1 cellular context compared by ENCODE assay signal in the genomic region with DNA sequence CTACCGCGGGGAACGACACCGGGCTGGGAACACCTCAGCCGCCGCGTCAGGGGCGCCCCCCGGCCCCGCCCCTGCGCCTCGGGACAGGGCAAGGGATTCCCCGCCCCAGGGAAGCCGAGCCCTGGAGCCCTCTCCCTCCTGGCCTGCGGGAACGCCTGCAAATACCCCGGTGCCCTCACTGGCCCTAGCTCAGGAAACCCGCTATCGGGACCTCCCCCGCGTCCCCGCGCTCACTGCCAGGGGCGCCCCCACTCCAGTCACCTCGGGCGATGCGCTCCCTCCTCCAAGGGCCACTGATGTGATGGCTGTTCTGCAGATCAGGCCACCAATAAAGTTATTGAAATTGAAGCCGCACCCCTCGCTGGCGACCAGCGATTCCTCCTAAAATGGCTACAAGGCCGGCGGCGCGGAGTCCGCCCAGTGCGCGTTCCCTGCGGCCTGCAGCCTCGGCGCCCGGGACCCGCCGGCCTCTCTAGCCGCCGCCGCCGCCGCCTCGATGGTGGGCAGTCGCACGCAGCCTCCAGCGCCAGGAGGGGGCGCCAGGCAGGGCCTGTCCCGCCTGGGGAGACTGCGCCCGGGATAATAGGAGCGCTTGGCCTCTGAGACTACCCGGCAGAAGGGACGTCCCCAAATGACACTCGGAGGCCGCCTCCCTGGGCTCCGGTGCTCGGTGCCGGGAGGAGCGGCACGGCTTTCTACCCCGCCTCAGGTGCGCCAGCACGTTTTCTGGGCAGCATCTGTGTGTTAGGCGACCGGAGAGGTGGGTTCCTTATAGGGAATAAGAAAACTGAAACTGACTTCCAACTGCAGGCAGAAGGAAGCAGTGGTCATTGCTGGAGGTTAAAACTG.
TF ChIP-seq lines count a peak whose summit lies in the region.

Gene PRKAB2, minus strand, starts transcription at position 303 of the 849 bp plus-strand sequence. CDS start 326 bp downstream, outside the sequence.

TF ChIP-seq in GM12878, 131 proteins besides CTCF, POLR2A, EP300 and RAD21 (continued from another document):
- TF ChIP-seq, protein P1, sequence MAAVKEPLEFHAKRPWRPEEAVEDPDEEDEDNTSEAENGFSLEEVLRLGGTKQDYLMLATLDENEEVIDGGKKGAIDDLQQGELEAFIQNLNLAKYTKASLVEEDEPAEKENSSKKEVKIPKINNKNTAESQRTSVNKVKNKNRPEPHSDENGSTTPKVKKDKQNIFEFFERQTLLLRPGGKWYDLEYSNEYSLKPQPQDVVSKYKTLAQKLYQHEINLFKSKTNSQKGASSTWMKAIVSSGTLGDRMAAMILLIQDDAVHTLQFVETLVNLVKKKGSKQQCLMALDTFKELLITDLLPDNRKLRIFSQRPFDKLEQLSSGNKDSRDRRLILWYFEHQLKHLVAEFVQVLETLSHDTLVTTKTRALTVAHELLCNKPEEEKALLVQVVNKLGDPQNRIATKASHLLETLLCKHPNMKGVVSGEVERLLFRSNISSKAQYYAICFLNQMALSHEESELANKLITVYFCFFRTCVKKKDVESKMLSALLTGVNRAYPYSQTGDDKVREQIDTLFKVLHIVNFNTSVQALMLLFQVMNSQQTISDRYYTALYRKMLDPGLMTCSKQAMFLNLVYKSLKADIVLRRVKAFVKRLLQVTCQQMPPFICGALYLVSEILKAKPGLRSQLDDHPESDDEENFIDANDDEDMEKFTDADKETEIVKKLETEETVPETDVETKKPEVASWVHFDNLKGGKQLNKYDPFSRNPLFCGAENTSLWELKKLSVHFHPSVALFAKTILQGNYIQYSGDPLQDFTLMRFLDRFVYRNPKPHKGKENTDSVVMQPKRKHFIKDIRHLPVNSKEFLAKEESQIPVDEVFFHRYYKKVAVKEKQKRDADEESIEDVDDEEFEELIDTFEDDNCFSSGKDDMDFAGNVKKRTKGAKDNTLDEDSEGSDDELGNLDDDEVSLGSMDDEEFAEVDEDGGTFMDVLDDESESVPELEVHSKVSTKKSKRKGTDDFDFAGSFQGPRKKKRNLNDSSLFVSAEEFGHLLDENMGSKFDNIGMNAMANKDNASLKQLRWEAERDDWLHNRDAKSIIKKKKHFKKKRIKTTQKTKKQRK (IDR thresholded peaks at IDR 0.05; ENCODE audit: low read depth, low read length): no peak
- TF ChIP-seq TARDBP (IDR thresholded peaks at IDR 0.05; ENCODE audit: borderline replicate concordance): peak; percentile 98
- peak; percentile 52; the same call in 1 of the 2 replicates for TF ChIP-seq PML (IDR thresholded peaks at IDR 0.05; ENCODE audit: low read length)
- TF ChIP-seq MYC (IDR thresholded peaks at IDR 0.05; ENCODE audit: insufficient read depth, insufficient read length, insufficient replicate concordance, low read length, severe bottlenecking): no peak
- TF ChIP-seq KLF5 (IDR thresholded peaks at IDR 0.05; ENCODE audit: partially characterized antibody): peak; percentile 96
- peak; percentile 81 for TF ChIP-seq BCLAF1 (IDR thresholded peaks at IDR 0.05)
- TF ChIP-seq STAT1 (conservative IDR thresholded peaks at IDR 0.05): peak; percentile 89; the same call in 1 of the 2 replicates
- TF ChIP-seq MEF2A (IDR thresholded peaks at IDR 0.05; ENCODE audit: insufficient read depth, low read depth, low read length): peak; percentile 52; the same call in 1 of the 2 replicates
- TF ChIP-seq CREM (IDR thresholded peaks at IDR 0.05; ENCODE audit: low read depth): peak; percentile 15; the same call in 1 of the 2 replicates
- peak; percentile 69 for TF ChIP-seq RELA (IDR thresholded peaks at IDR 0.05; ENCODE audit: borderline replicate concordance, partially characterized antibody)
- peak; percentile 82 for TF ChIP-seq DPF2 (IDR thresholded peaks at IDR 0.05)
- 0 out of 2 replicates have a peak, but pooled peaks have one; percentile 24 for TF ChIP-seq HSF1 (IDR thresholded peaks at IDR 0.05; ENCODE audit: low read depth, low read length)
- no peak for TF ChIP-seq SUPT20H (IDR thresholded peaks at IDR 0.05; ENCODE audit: borderline replicate concordance, control insufficient read depth, low read depth, low read length)
